In the genomic region with DNA sequence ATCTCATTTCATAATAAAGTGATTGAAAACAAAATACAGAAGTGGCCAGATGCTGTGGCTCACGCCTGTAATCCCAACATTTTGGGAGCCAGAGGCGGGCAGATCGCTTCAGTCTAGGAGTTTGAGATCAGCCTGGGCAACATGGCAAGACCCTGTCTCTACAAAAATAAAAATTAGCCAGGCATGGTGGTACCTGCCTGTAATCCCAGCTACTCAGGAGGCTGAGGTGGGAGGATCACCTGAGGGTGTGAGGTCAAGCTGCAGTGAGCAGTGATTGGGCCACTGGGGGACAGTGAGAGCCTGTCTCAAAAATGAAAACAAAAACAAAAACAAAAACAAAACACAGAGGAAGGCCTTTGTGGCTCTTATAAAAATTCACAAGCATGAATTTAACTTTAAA, we compare ENCODE assay signal across 15 cellular contexts. TPM values are rescaled to one million over a fixed set of nuclear protein-coding genes. Genes with fewer than 3 reads are reported as not detected.
DNase-seq lines count a peak whose midpoint lies in the region; ATAC-seq and TF ChIP-seq lines count a peak whose summit lies in the region.
"Had no signal": no experiment of that assay in that cellular context is flagged by ENCODE, and none has a peak within 500 bp of the region (broad histone marks: within the 10 kb centered on the region; RNA-seq: fewer than 3 reads in every experiment).

No MANE protein-coding gene starts in this region.

- H3K4me1 Mint-ChIP-seq in activated naive CD4-positive, alpha-beta T cell treated with anti-CD3 and anti-CD28 coated beads, Interleukin-2, amount 50 U/mL, for 24 hours, result peaks cover 81% of the 10 kb centered on the region
- peaks cover 16 to 17% of the 10 kb centered on the region in 2 experiments for H3K4me1 Mint-ChIP-seq in H9
- H3K4me1 Mint-ChIP-seq in central memory CD8-positive, alpha-beta T cell, result peaks cover 75% of the 10 kb centered on the region
- H3K4me1 Mint-ChIP-seq in osteocyte (ENCODE audit: unreplicated experiment), result peaks cover 46% of the 10 kb centered on the region

- H3K23me2 ChIP-seq in H9 (ENCODE audit: insufficient read length, low read depth, low read length, poor library complexity, severe bottlenecking), result no peaks in the 10 kb centered on the region

- no peak overlapping the region for H2AK5ac ChIP-seq in H9 (ENCODE audit: insufficient read length, low read length)

- H2BK120ac ChIP-seq in H9 (ENCODE audit: low read depth, low read length, poor library complexity, severe bottlenecking), result no peak overlapping the region

- H3K36me3 ChIP-seq in stomach, result no peaks in the 10 kb centered on the region

- TF ChIP-seq POLR2A in stomach (IDR thresholded peaks at IDR 0.05), result no peak

- no peak overlapping the region for H4K91ac ChIP-seq in H9 (ENCODE audit: insufficient read length, low read depth, low read length)

- no peak for DNase-seq in activated naive CD4-positive, alpha-beta T cell treated with Interleukin-2 at 50 U/mL for 16 hours
- DNase-seq in H9 (no peak), osteocyte (ENCODE audit: extremely low spot score, unreplicated experiment) (no peak), NCI-H1417 (lab: John Stamatoyannopoulos, UW) (no peak), occipital lobe (lab: John Stamatoyannopoulos, UW) (no peak), stomach (no peak)
- no peak for DNase-seq in central memory CD8-positive, alpha-beta T cell (ENCODE audit: low spot score in 2 of 2)
- DNase-seq: C1 segment of cervical spinal cord; CD4-positive, alpha-beta T cell; DMS79 treated with DMSO at 0.1 percent for 48 hours; EL; GM23248; H7 had no signal

- no peak overlapping the region for H2AFZ ChIP-seq in H9 (ENCODE audit: low read length)
- H2AFZ ChIP-seq: GM23248 had no signal

- H3K27ac Mint-ChIP-seq in activated naive CD4-positive, alpha-beta T cell treated with anti-CD3 and anti-CD28 coated beads, Interleukin-2, amount 50 U/mL, for 24 hours, result no peak overlapping the region
- peak overlapping the region in 2 of 3 experiments; percentile 76 to 78; a peak in 2 of 7 replicates for H3K27ac Mint-ChIP-seq in H9
- H3K27ac Mint-ChIP-seq in central memory CD8-positive, alpha-beta T cell (ENCODE audit: low read depth), result peak overlapping the region; percentile 14
- H3K27ac Mint-ChIP-seq in osteocyte (ENCODE audit: unreplicated experiment), result peak overlapping the region; percentile 11
- H3K27ac Mint-ChIP-seq: B cell; CD4-positive, alpha-beta T cell had no signal

- H3K9me3 ChIP-seq in H9 (ENCODE audit: control insufficient read depth, low read depth, low read length) (no peaks in the 10 kb centered on the region), stomach (no peaks in the 10 kb centered on the region)

- no peak overlapping the region for H3K4me2 ChIP-seq in H9 (ENCODE audit: insufficient read depth, insufficient read length, low read length)

- H3K23ac ChIP-seq in H9 (ENCODE audit: insufficient read length, low read depth, low read length), result no peak overlapping the region

- WGBS in H9 (ENCODE audit: extremely low coverage, insufficient read length, low lambda C conversion rate), result no CpG with 5 or more reads among the region's 3 CpGs
- 94 to 98% (median 96%) methylated on average over 3 of the region's 3 CpGs for WGBS in stomach, 5 donors

- H2BK20ac ChIP-seq in H9 (ENCODE audit: low read depth, low read length, poor library complexity, severe bottlenecking), result no peak overlapping the region

- H3K27ac ChIP-seq in H9 (ENCODE audit: insufficient read length, low read depth, low read length) (no peak overlapping the region), stomach (no peak overlapping the region)
- H3K27ac ChIP-seq: GM23248 had no signal

- no peaks in the 10 kb centered on the region for H3K9me3 Mint-ChIP-seq in activated naive CD4-positive, alpha-beta T cell treated with anti-CD3 and anti-CD28 coated beads, Interleukin-2, amount 50 U/mL, for 24 hours
- H3K9me3 Mint-ChIP-seq in H9 (no peaks in the 10 kb centered on the region), osteocyte (ENCODE audit: unreplicated experiment) (no peaks in the 10 kb centered on the region)
- no peaks in the 10 kb centered on the region for H3K9me3 Mint-ChIP-seq in central memory CD8-positive, alpha-beta T cell
- H3K9me3 Mint-ChIP-seq: CD4-positive, alpha-beta T cell had no signal

- H3K27me3 ChIP-seq in H9 (ENCODE audit: insufficient read depth, low read length) (no peaks in the 10 kb centered on the region), stomach (no peaks in the 10 kb centered on the region)

- H3T11ph ChIP-seq in H9 (ENCODE audit: low read length), result no peak overlapping the region

- intact Hi-C loops in stomach (cut with DNase I; ENCODE audit: low total_unique reads), result no loop called here

- no peak overlapping the region for H3K4me3 ChIP-seq in stomach
- H3K4me3 ChIP-seq: GM23248 had no signal

- TF ChIP-seq EP300 in stomach (IDR thresholded peaks at IDR 0.05), result no peak

- no peak for ATAC-seq in central memory CD8-positive, alpha-beta T cell (replicated peaks; ENCODE audit: extremely low read depth, poor library complexity, severe bottlenecking)

- H3K79me1 ChIP-seq in H9 (ENCODE audit: insufficient read depth, low read depth, low read length, poor library complexity, severe bottlenecking), result peaks cover 9% of the 10 kb centered on the region

- H2BK15ac ChIP-seq in H9 (ENCODE audit: low read depth, low read length), result no peak overlapping the region

- peaks cover 10% of the 10 kb centered on the region for H3K36me3 Mint-ChIP-seq in activated naive CD4-positive, alpha-beta T cell treated with anti-CD3 and anti-CD28 coated beads, Interleukin-2, amount 50 U/mL, for 24 hours
- H3K36me3 Mint-ChIP-seq in H9 (ENCODE audit: insufficient read depth in 1 of 3, low read depth in 3 of 3) (peaks cover 4 to 10% (median 9%) of the 10 kb centered on the region in 3 experiments; a peak in 6 of 7 replicates), osteocyte (ENCODE audit: unreplicated experiment) (peaks cover 1% of the 10 kb centered on the region)
- H3K36me3 Mint-ChIP-seq in central memory CD8-positive, alpha-beta T cell (ENCODE audit: insufficient read depth), result peaks cover 4% of the 10 kb centered on the region

- H3K14ac ChIP-seq in H9 (ENCODE audit: insufficient read depth, low read length), result no peak overlapping the region

- H3K79me2 ChIP-seq in H9 (ENCODE audit: insufficient read depth, low read length), result peaks cover 26% of the 10 kb centered on the region; the same call in 1 of the 2 replicates

- H3K56ac ChIP-seq in H9 (ENCODE audit: insufficient read length, low read depth, low read length), result no peak overlapping the region

- H4K5ac ChIP-seq in H9 (ENCODE audit: insufficient read length, low read depth, low read length), result no peak overlapping the region

- no peak overlapping the region for H3K4ac ChIP-seq in H9 (ENCODE audit: low read depth, low read length)

- peak overlapping the region; percentile 36 for H3K4me3 Mint-ChIP-seq in activated naive CD4-positive, alpha-beta T cell treated with anti-CD3 and anti-CD28 coated beads, Interleukin-2, amount 50 U/mL, for 24 hours
- no peak overlapping the region for H3K4me3 Mint-ChIP-seq in H9
- H3K4me3 Mint-ChIP-seq in central memory CD8-positive, alpha-beta T cell, result no peak overlapping the region
- no peak overlapping the region for H3K4me3 Mint-ChIP-seq in osteocyte (ENCODE audit: unreplicated experiment)
- H3K4me3 Mint-ChIP-seq: B cell; CD4-positive, alpha-beta T cell had no signal

- no peak overlapping the region for H2BK12ac ChIP-seq in H9 (ENCODE audit: insufficient read length, low read depth, low read length)

- no peak overlapping the region for H4K8ac ChIP-seq in H9 (replicated peaks; ENCODE audit: insufficient read length, low read depth, low read length)

- H4K20me1 ChIP-seq in H9 (ENCODE audit: control insufficient read depth, insufficient read depth, insufficient read length), result peaks cover 3% of the 10 kb centered on the region

- H3K27me3 Mint-ChIP-seq in activated naive CD4-positive, alpha-beta T cell treated with anti-CD3 and anti-CD28 coated beads, Interleukin-2, amount 50 U/mL, for 24 hours, result no peaks in the 10 kb centered on the region
- H3K27me3 Mint-ChIP-seq in H9 (ENCODE audit: low read depth) (no peaks in the 10 kb centered on the region), osteocyte (ENCODE audit: unreplicated experiment) (no peaks in the 10 kb centered on the region)
- H3K27me3 Mint-ChIP-seq in central memory CD8-positive, alpha-beta T cell, result no peaks in the 10 kb centered on the region
- H3K27me3 Mint-ChIP-seq: B cell; CD4-positive, alpha-beta T cell had no signal

- H3K9ac ChIP-seq in H9 (ENCODE audit: extremely low read depth, insufficient read length, low read length), result no peak overlapping the region
- H3K9ac ChIP-seq: GM23248 had no signal

- no peak overlapping the region for H3K18ac ChIP-seq in H9 (ENCODE audit: insufficient read length, low read depth, low read length)

- TF ChIP-seq CTCF in H9 (conservative IDR thresholded peaks at IDR 0.05) (no peak), osteocyte (IDR thresholded peaks at IDR 0.05) (no peak), stomach (IDR thresholded peaks at IDR 0.05) (no peak)

- no peak overlapping the region for H2BK5ac ChIP-seq in H9 (ENCODE audit: insufficient read length, low read length)

- H3K4me1 ChIP-seq in H9 (ENCODE audit: insufficient read depth, low read length) (no peaks in the 10 kb centered on the region; the same call in 1 of the 2 replicates), stomach (peaks cover 11 to 64% (median 27%) of the 10 kb centered on the region in 4 donors)

RNA-seq across cellular contexts. Expression of a gene that starts 38.6 kb away (rescaled TPM):
- total RNA-seq in H9 (2021) (53.8 and 53.9 TPM in 2 replicates), osteocyte (32.2 and 33.3 TPM in 2 replicates), occipital lobe (85.6 TPM), stomach (100 to 1,000 TPM in 1 of 5 donors, 10 to 100 TPM in 4; 17.1 to 211 (median 68.0) TPM)
- polyA plus RNA-seq in stomach, result 10 to 100 TPM in 2 of 3 donors, 1 to 10 TPM in 1; 7.2 to 17.3 (median 11.3) TPM
